ENCODE assay signal across 11 cellular contexts in genomic region chr19:7636317-7636690, GRCh38. TPM values are rescaled to one million over a fixed set of nuclear protein-coding genes. Genes with fewer than 3 reads are reported as not detected.
DNase-seq lines count a peak whose midpoint lies in the region; ATAC-seq and TF ChIP-seq lines count a peak whose summit lies in the region.
"Had no signal": no experiment of that assay in that cellular context is flagged by ENCODE, and none has a peak within 500 bp of the region (broad histone marks: within the 10 kb centered on the region; RNA-seq: fewer than 3 reads in every experiment).

No MANE protein-coding gene starts in this region.

- no peaks in the 10 kb centered on the region for H3K9me3 ChIP-seq in BLaER1 treated with 17β-estradiol and CSF1 and Interleukin-3, amounts not matched to agents 10 nM and 100 nM (replicated peaks in 1 of 11)
- H3K9me3 ChIP-seq in breast epithelium = no peaks in the 10 kb centered on the region

- H3K27me3 ChIP-seq in BLaER1 treated with 17β-estradiol and CSF1 and Interleukin-3, amounts not matched to agents 10 nM and 100 nM = no peaks in the 10 kb centered on the region
- H3K27me3 ChIP-seq in breast epithelium = no peaks in the 10 kb centered on the region

- peaks cover 41 to 76% (median 44%) of the 10 kb centered on the region in 3 donors for H3K4me1 Mint-ChIP-seq in naive B cell

- H3K4me3 ChIP-seq in BLaER1 treated with 17β-estradiol and CSF1 and Interleukin-3, amounts not matched to agents 10 nM and 100 nM = peak overlapping the region; percentile 71 to 97 (median 80)
- peak overlapping the region; percentile 29 for H3K4me3 ChIP-seq in Jurkat, Clone E6-1 (ENCODE audit: low read length)
- peak overlapping the region; percentile 46 to 74 (median 61) for H3K4me3 ChIP-seq in breast epithelium
- H3K4me3 ChIP-seq: GM23248 had no signal

- peaks cover 0 to 9% of the 10 kb centered on the region in 2 donors for H3K36me3 Mint-ChIP-seq in naive B cell

- no peak for ATAC-seq in naive B cell (ENCODE audit: low read depth in 2 of 2)

- H3K27ac ChIP-seq in BLaER1 treated with 17β-estradiol and CSF1 and Interleukin-3, amounts not matched to agents 10 nM and 100 nM = peak overlapping the region in 10 of 11 experiments; percentile 78 to 91 (median 88); a peak in 19 of 22 replicates
- peak overlapping the region; percentile 88 to 92 for H3K27ac ChIP-seq in breast epithelium
- H3K27ac ChIP-seq: GM23248 had no signal

- TF ChIP-seq POLR2A in breast epithelium (IDR thresholded peaks at IDR 0.05) = no peak

- DNase-seq in Jurkat, Clone E6-1 (ENCODE audit: low read depth, low spot score) = no peak
- DNase-seq in breast epithelium (ENCODE audit: low spot score in 2 of 2) (peak in 1 of 2 donors; percentile 69), naive B cell (no peak), A172 (ENCODE audit: low spot score) (no peak), hepatic stellate cell (ENCODE audit: low spot score) (no peak), AG08396 (ENCODE audit: low spot score) (no peak), DMS79 treated with DMSO at 0.1 percent for 48 hours (lab: John Stamatoyannopoulos, UW) (no peak)

- H3K27me3 Mint-ChIP-seq in naive B cell = no peaks in the 10 kb centered on the region

- no peak for TF ChIP-seq CTCF in breast epithelium (IDR thresholded peaks at IDR 0.05)

- H3K4me2 ChIP-seq in BLaER1 treated with 17β-estradiol and CSF1 and Interleukin-3, amounts not matched to agents 10 nM and 100 nM = peak overlapping the region; percentile 81 to 96 (median 85)

- peak overlapping the region; percentile 83 to 94 (median 90); a peak in 17 of 22 replicates for H3K9ac ChIP-seq in BLaER1 treated with 17β-estradiol and CSF1 and Interleukin-3, amounts not matched to agents 10 nM and 100 nM
- H3K9ac ChIP-seq: GM23248 had no signal

- peaks cover 0 to 33% (median 11%) of the 10 kb centered on the region in 11 experiments; a peak in 11 of 22 replicates for H4K20me1 ChIP-seq in BLaER1 treated with 17β-estradiol and CSF1 and Interleukin-3, amounts not matched to agents 10 nM and 100 nM

- peaks cover 11 to 46% (median 25%) of the 10 kb centered on the region in 11 experiments; a peak in 20 of 22 replicates for H3K36me3 ChIP-seq in BLaER1 treated with 17β-estradiol and CSF1 and Interleukin-3, amounts not matched to agents 10 nM and 100 nM
- no peaks in the 10 kb centered on the region for H3K36me3 ChIP-seq in breast epithelium

- H3K4me3 Mint-ChIP-seq in naive B cell = peak overlapping the region; percentile 82 to 94 (median 88)

- H3K4me1 ChIP-seq in BLaER1 treated with 17β-estradiol and CSF1 and Interleukin-3, amounts not matched to agents 10 nM and 100 nM = peaks cover 31 to 61% (median 46%) of the 10 kb centered on the region in 10 experiments
- H3K4me1 ChIP-seq in breast epithelium = no peaks in the 10 kb centered on the region

- intact Hi-C loops in breast epithelium (cut with DNase I; ENCODE audit: low total_unique reads) = no loop called here

- peaks cover 0 to 1% (median 0%) of the 10 kb centered on the region in 7 donors for H3K9me3 Mint-ChIP-seq in naive B cell

- H3K27ac Mint-ChIP-seq in naive B cell = peak overlapping the region in 5 of 6 donors; percentile 90 to 98 (median 95)

RNA-seq across cellular contexts. Expression of gene STXBP2, which starts 0.6 kb away (rescaled TPM):
- polyA plus RNA-seq in Jurkat, Clone E6-1 (2012; ENCODE audit: insufficient read depth, insufficient read length) = 127 TPM
- total RNA-seq in breast epithelium = 10 to 100 TPM; 15.4 to 55.3 (median 37.0) TPM
- 10 to 100 TPM; 71.0 to 86.2 (median 79.5) TPM for polyA plus RNA-seq in naive B cell (ENCODE audit: low read depth in 6 of 6)
- 0.12 and 0.84 TPM in 2 replicates for total RNA-seq in A172 (2014; rRNA removed; shearing (Covaris generic))

RNA-seq across cellular contexts. Expression of gene PCP2, which starts 2.8 kb away (rescaled TPM):
- polyA plus RNA-seq in Jurkat, Clone E6-1 (2012; ENCODE audit: insufficient read depth, insufficient read length) = 2.1 TPM
- 1 to 10 TPM in 2 of 3 donors, not detected in 1; 4.9 to 6.7 TPM for total RNA-seq in breast epithelium
- under 1 TPM in 4 of 6 donors, not detected in 2; 0.64 to 0.76 (median 0.70) TPM for polyA plus RNA-seq in naive B cell (ENCODE audit: low read depth in 6 of 6)
- total RNA-seq in A172 (2014; rRNA removed; shearing (Covaris generic)) = not detected in 2 replicates
- total RNA-seq: GM23248, LHCN-M2 had no signal
- polyA plus RNA-seq: GM23248 had no signal

RNA-seq across cellular contexts. Expression of gene PET100, which starts 6.7 kb away (rescaled TPM):
- polyA plus RNA-seq in Jurkat, Clone E6-1 (2012; ENCODE audit: insufficient read depth, insufficient read length) = 393 TPM
- total RNA-seq in breast epithelium = 10 to 100 TPM; 23.7 to 40.4 (median 33.1) TPM
- polyA plus RNA-seq in naive B cell (ENCODE audit: low read depth in 6 of 6) = 100 to 1,000 TPM; 195 to 441 (median 254) TPM
- total RNA-seq in A172 (2014; rRNA removed; shearing (Covaris generic)) = 35.8 and 76.6 TPM in 2 replicates

RNA-seq across cellular contexts. Expression of gene XAB2, which starts 7.0 kb away (rescaled TPM):
- 77.1 TPM for polyA plus RNA-seq in Jurkat, Clone E6-1 (2012; ENCODE audit: insufficient read depth, insufficient read length)
- 10 to 100 TPM; 41.3 to 49.0 (median 41.9) TPM for total RNA-seq in breast epithelium
- 10 to 100 TPM in 2 of 6 donors, 1 to 10 TPM in 4; 3.2 to 21.7 (median 8.9) TPM for polyA plus RNA-seq in naive B cell (ENCODE audit: low read depth in 6 of 6)
- total RNA-seq in A172 (2014; rRNA removed; shearing (Covaris generic)) = 40.0 and 43.2 TPM in 2 replicates

RNA-seq across cellular contexts. Expression of gene RETN, which starts 32.5 kb away (rescaled TPM):
- 14.8 TPM for polyA plus RNA-seq in Jurkat, Clone E6-1 (2012; ENCODE audit: insufficient read depth, insufficient read length)
- total RNA-seq in breast epithelium = not detected
- not detected for polyA plus RNA-seq in naive B cell (ENCODE audit: low read depth in 6 of 6)
- total RNA-seq in A172 (2014; rRNA removed; shearing (Covaris generic)) = not detected in 2 replicates
- total RNA-seq: GM23248; LHCN-M2; T-helper 1 cell treated with Interleukin-12 subunit alpha and Interleukin-12 subunit beta and Interleukin-4 antibody, amounts not matched to agents 30 ng/mL and 1 ng/mL, for 36 hours had no signal
- polyA plus RNA-seq: GM23248 had no signal

Comparison
In these comparisons a context has a peak if more than half of its experiments do, and no peak if none do; other contexts are left out.
1. H3K4me3 ChIP-seq: peak in every context shown above with its lines; median percentile 80 in BLaER1 treated with 17β-estradiol and CSF1 and Interleukin-3, amounts not matched to agents 10 nM and 100 nM; 61 in breast epithelium; 29 in Jurkat, Clone E6-1.